In genomic region chr12:27469161-27469560, GRCh38 we compare ENCODE assay signal across 37 cellular contexts. TPM values are rescaled to one million over a fixed set of nuclear protein-coding genes. Genes with fewer than 3 reads are reported as not detected.
"Had no signal": no experiment of that assay in that cellular context is flagged by ENCODE, and none has a peak within 500 bp of the region (broad histone marks: within the 10 kb centered on the region; RNA-seq: fewer than 3 reads in every experiment).

No MANE protein-coding gene starts in this region.

- H3K27ac ChIP-seq: adrenal gland, PC-9, RWPE1, VCaP had no signal

- ATAC-seq: Right ventricle myocardium inferior, SK-N-SH treated with all-trans-retinoic acid at 6 μM for 48 hours had no signal

- H3K4me3 Mint-ChIP-seq: activated CD4-positive, alpha-beta memory T cell treated with anti-CD3 and anti-CD28 coated beads, Interleukin-2, amount 10 ng/mL, durations not matched to agents 7 days and 5 days; activated naive CD4-positive, alpha-beta T cell treated with anti-CD3 and anti-CD28 coated beads for 36 hours; activated naive CD8-positive, alpha-beta T cell treated with anti-CD3 and anti-CD28 coated beads for 36 hours; activated T-cell treated with anti-CD3 and anti-CD28 coated beads, Interleukin-2, amount 50 U/mL, for 24 hours; brain; central memory CD8-positive, alpha-beta T cell had no signal

- H3K27me3 ChIP-seq: adrenal gland had no signal

- H3K36me3 ChIP-seq: adrenal gland had no signal

- H3K4me1 Mint-ChIP-seq: central memory CD8-positive, alpha-beta T cell had no signal

- H3K27ac Mint-ChIP-seq: activated CD4-positive, alpha-beta memory T cell treated with anti-CD3 and anti-CD28 coated beads, Interleukin-2, amount 10 ng/mL, durations not matched to agents 7 days and 5 days; activated naive CD4-positive, alpha-beta T cell treated with anti-CD3 and anti-CD28 coated beads for 36 hours; activated naive CD8-positive, alpha-beta T cell treated with anti-CD3 and anti-CD28 coated beads for 36 hours; activated T-cell treated with anti-CD3 and anti-CD28 coated beads, Interleukin-2, amount 50 U/mL, for 24 hours; activated T-helper 2 cell treated with anti-CD3 and anti-CD28 coated beads, Interferon-gamma antibody, Interleukin-2, Interleukin-4, amounts not matched to agents 10 μg/mL and 5 μg/mL and 100 μg/mL, durations not matched to agents 14 hours and 24 hours and 36 hours; brain had no signal

- H3K9me3 Mint-ChIP-seq: activated CD4-positive, alpha-beta memory T cell treated with anti-CD3 and anti-CD28 coated beads, Interleukin-2, amount 10 ng/mL, durations not matched to agents 7 days and 5 days; activated naive CD4-positive, alpha-beta T cell treated with anti-CD3 and anti-CD28 coated beads for 36 hours; activated T-cell treated with anti-CD3 and anti-CD28 coated beads, Interleukin-2, amount 50 U/mL, for 24 hours; central memory CD8-positive, alpha-beta T cell had no signal

- H2AFZ ChIP-seq: PC-9 had no signal

- DNase-seq: activated CD4-positive, alpha-beta memory T cell treated with anti-CD3 and anti-CD28 coated beads, Interleukin-2, amount 10 ng/mL, durations not matched to agents 7 days and 5 days; activated CD4-positive, alpha-beta T cell treated with anti-CD3 and anti-CD28 coated beads for 1 hour; activated CD4-positive, alpha-beta T cell treated with anti-CD3 and anti-CD28 coated beads for 48 hours; activated CD4-positive, CD25-positive, alpha-beta regulatory T cell; activated gamma-delta T cell; activated naive CD4-positive, alpha-beta T cell treated with anti-CD3 and anti-CD28 coated beads for 36 hours; activated naive CD8-positive, alpha-beta T cell treated with anti-CD3 and anti-CD28 coated beads for 36 hours; activated T-cell treated with anti-CD3 and anti-CD28 coated beads, Interleukin-2, amount 50 U/mL, for 24 hours; adrenal gland; anterior cingulate cortex; Kasumi-1; KG1; NCI-H1092 treated with DMSO at 0.1 percent for 48 hours; NCI-H1417; NCI-H146; NCI-H187; NCI-H2029 treated with DMSO at 0.1 percent for 48 hours; NCI-H2107; NCI-H2171; NCI-H510A; NCI-H526; NCI-H748 treated with DMSO at 0.1 percent for 48 hours; NK-92 treated with Interleukin-12 subunit alpha and Interleukin-12 subunit beta, amount 100 ng/mL, for 24 hours; PC-9; SIG-M5; T-helper 1 cell; T-helper 2 cell; T-helper 9 cell had no signal

- H3K4me3 ChIP-seq: adrenal gland, PC-9 had no signal

- H3K36me3 Mint-ChIP-seq: activated naive CD8-positive, alpha-beta T cell treated with anti-CD3 and anti-CD28 coated beads for 36 hours; brain had no signal

- H3K9me3 ChIP-seq: adrenal gland had no signal

- H3K4me2 ChIP-seq: PC-9 had no signal

RNA-seq across cellular contexts. Expression of gene SMCO2, which starts 22.6 kb away (rescaled TPM):
- total RNA-seq: activated naive CD8-positive, alpha-beta T cell treated with anti-CD3 and anti-CD28 coated beads for 36 hours; chondrocyte; Right ventricle myocardium inferior; SK-MEL-5 had no signal
